Comparison of ENCODE assay signal across 35 cellular contexts in genomic region chr11:22822204-22822603, GRCh38. TPM values are rescaled to one million over a fixed set of nuclear protein-coding genes. Genes with fewer than 3 reads are reported as not detected.
"Had no signal": no experiment of that assay in that cellular context is flagged by ENCODE, and none has a peak within 500 bp of the region (broad histone marks: within the 10 kb centered on the region; RNA-seq: fewer than 3 reads in every experiment).

No MANE protein-coding gene starts in this region.

- H3K27ac ChIP-seq: brain microvascular endothelial cell, KMS-11, WERI-Rb-1 had no signal

- DNase-seq: activated CD4-positive, alpha-beta memory T cell treated with anti-CD3 and anti-CD28 coated beads, Interleukin-2, amount 10 ng/mL, durations not matched to agents 7 days and 5 days; activated CD4-positive, alpha-beta T cell treated with anti-CD3 and anti-CD28 coated beads for 1 hour; activated CD4-positive, alpha-beta T cell treated with anti-CD3 and anti-CD28 coated beads for 48 hours; activated CD4-positive, CD25-positive, alpha-beta regulatory T cell; activated CD8-positive, alpha-beta memory T cell treated with anti-CD3 and anti-CD28 coated beads for 24 hours; activated CD8-positive, alpha-beta memory T cell treated with anti-CD3 and anti-CD28 coated beads, Interleukin-2, amount 10 ng/mL, durations not matched to agents 7 days and 5 days; activated CD8-positive, alpha-beta memory T cell treated with anti-CD3 and anti-CD28 coated beads, Interleukin-2, amount 50 U/mL, for 48 hours; activated effector memory CD4-positive, alpha-beta T cell treated with Interleukin-2 at 50 U/mL for 16 hours; activated naive CD4-positive, alpha-beta T cell treated with anti-CD3 and anti-CD28 coated beads, Interleukin-2, amount 10 ng/mL, durations not matched to agents 7 days and 5 days; activated naive CD8-positive, alpha-beta T cell treated with anti-CD3 and anti-CD28 coated beads, Interleukin-2, amount 50 U/mL, for 24 hours; activated T-cell treated with anti-CD3 and anti-CD28 coated beads, Interleukin-2, amount 50 U/mL, for 48 hours; anterior cingulate cortex; brain microvascular endothelial cell; central memory CD4-positive, alpha-beta T cell; MM.1S; MV-4-11; NCI-H1092; NCI-H1436 treated with DMSO at 0.1 percent for 48 hours; NCI-H1694 treated with DMSO at 0.1 percent for 48 hours; NCI-H2029; NCI-H345; NCI-H526; NCI-H748 treated with DMSO at 0.1 percent for 48 hours; NK-92 treated with Interleukin-12 subunit alpha and Interleukin-12 subunit beta, amount 100 ng/mL, for 24 hours; Right ventricle myocardium superior; SW 1271; T-helper 1 cell; T-helper 2 cell; T1000; WERI-Rb-1 had no signal

- H3K27me3 ChIP-seq: brain microvascular endothelial cell had no signal

- ATAC-seq: activated CD8-positive, alpha-beta memory T cell treated with anti-CD3 and anti-CD28 coated beads, Interleukin-2, amount 10 ng/mL, durations not matched to agents 7 days and 5 days; activated naive CD8-positive, alpha-beta T cell treated with anti-CD3 and anti-CD28 coated beads, Interleukin-2, amount 50 U/mL, for 24 hours had no signal

RNA-seq across cellular contexts. Expression of gene SVIP, which starts 7.4 kb away (rescaled TPM):
- total RNA-seq: OCI-LY7 had no signal

RNA-seq across cellular contexts. Expression of gene CCDC179, which starts 38.1 kb away (rescaled TPM):
- total RNA-seq: activated CD4-positive, alpha-beta memory T cell treated with anti-CD3 and anti-CD28 coated beads, Interleukin-2, amount 10 ng/mL, durations not matched to agents 7 days and 5 days; activated CD8-positive, alpha-beta memory T cell treated with anti-CD3 and anti-CD28 coated beads, Interleukin-2, amount 10 ng/mL, durations not matched to agents 7 days and 5 days; cerebellum; LHCN-M2; NCI-H460; OCI-LY7; Right ventricle myocardium superior had no signal
